9 cellular contexts compared by ENCODE assay signal in the genomic region with DNA sequence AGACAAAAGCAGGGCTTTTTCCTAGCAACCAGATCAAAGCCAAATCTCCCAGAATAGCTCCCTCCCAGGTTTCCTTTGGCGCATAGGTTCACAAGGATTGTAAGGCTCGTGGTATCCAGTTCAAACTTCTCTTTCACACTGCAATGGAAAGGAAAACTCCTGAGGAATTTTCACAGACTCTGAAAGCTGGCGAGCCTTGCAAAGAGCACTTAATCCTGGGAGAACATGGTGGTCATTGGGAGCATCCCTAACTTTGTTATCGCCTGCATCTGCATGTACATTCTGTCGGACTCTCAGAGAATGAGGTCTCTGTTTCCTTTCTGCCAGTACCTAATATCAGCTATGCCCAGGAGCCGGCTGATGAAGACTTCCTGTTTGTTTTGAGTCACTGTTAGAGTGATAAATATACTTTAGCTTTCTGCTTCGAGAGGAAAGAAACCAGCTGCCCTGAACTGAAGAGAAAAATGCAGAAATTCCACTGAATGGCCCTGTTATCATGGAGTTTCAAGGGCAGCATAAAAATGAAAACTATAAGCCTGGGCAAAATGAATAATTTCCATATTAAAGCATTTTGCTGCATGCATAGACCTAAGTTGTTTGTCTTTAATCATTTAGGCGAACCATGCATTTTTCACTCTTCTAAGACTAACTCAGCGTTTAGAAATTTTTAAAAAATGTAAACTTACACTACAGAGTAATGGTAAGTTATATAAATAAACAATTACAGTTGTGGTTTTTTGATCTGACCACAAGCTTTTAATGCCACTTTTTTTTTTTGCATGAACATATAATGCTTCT.
DNase-seq lines count a peak whose midpoint lies in the region; ATAC-seq and TF ChIP-seq lines count a peak whose summit lies in the region.
"Had no signal": no experiment of that assay in that cellular context is flagged by ENCODE, and none has a peak within 500 bp of the region (broad histone marks: within the 10 kb centered on the region; RNA-seq: fewer than 3 reads in every experiment).

No MANE protein-coding gene starts in this region.

- peak; percentile 62 to 80 for DNase-seq in NCI-H526 (lab: John Stamatoyannopoulos, UW)
- DNase-seq in dorsolateral prefrontal cortex = no peak
- peak; percentile 34 for DNase-seq in non-pigmented ciliary epithelial cell (ENCODE audit: low read depth)
- DNase-seq in stimulated activated CD4-positive, alpha-beta T cell treated with anti-CD3 and anti-CD28 coated beads, Interleukin-12 subunit alpha, Interleukin-12 subunit beta, amount 100 ng/mL, for 4 hours = no peak
- no peak for DNase-seq in tibial nerve (ENCODE audit: low spot score in 2 of 2)
- DNase-seq in activated T-cell treated with anti-CD3 and anti-CD28 coated beads, Interleukin-2, amount 50 U/mL, for 48 hours = no peak

- intact Hi-C loops in dorsolateral prefrontal cortex (cut with DNase I) = no loop called here

- TF ChIP-seq POLR2A in tibial nerve (IDR thresholded peaks at IDR 0.05) = no peak

- H3K27ac ChIP-seq in dorsolateral prefrontal cortex = peak overlapping the region in 22 of 59 donors; percentile 6 to 67 (median 36)
- H3K27ac ChIP-seq in tibial nerve = peak overlapping the region in 2 of 4 donors; percentile 11 to 57
- H3K27ac ChIP-seq: parathyroid adenoma had no signal

- H3K27me3 ChIP-seq in dorsolateral prefrontal cortex (no peaks in the 10 kb centered on the region), tibial nerve (no peaks in the 10 kb centered on the region)

- WGBS in tibial nerve, 2 donors = 33% methylated on average over 9 of the region's 9 CpGs

- no peak for TF ChIP-seq EP300 in tibial nerve (IDR thresholded peaks at IDR 0.05)

- H3K36me3 ChIP-seq in tibial nerve = no peaks in the 10 kb centered on the region

- peaks cover 0 to 15% (median 6%) of the 10 kb centered on the region in 4 donors for H3K4me1 ChIP-seq in tibial nerve
- H3K4me1 ChIP-seq: parathyroid adenoma had no signal

- TF ChIP-seq CTCF in dorsolateral prefrontal cortex (IDR thresholded peaks at IDR 0.05 in 54 of 56, conservative IDR thresholded peaks at IDR 0.05 in 2 of 56; ENCODE audit: low read depth in 1 of 56, partially characterized antibody in 56 of 56) (no peak), tibial nerve (IDR thresholded peaks at IDR 0.05) (no peak)

- no peaks in the 10 kb centered on the region for H3K9me3 ChIP-seq in tibial nerve

- H3K4me3 ChIP-seq in dorsolateral prefrontal cortex (peak overlapping the region in 30 of 59 donors; percentile 1 to 43 (median 30)), tibial nerve (no peak overlapping the region)

- ATAC-seq in GM18868 (IDR thresholded peaks at IDR 0.05; ENCODE audit: unreplicated experiment) (peak; percentile 98), HG02840 (IDR thresholded peaks at IDR 0.05; ENCODE audit: low FRiP score, unreplicated experiment) (peak; percentile 80)

Comparison
In these comparisons a context has a peak if more than half of its experiments do, and no peak if none do; other contexts are left out.
1. DNase-seq: peak in NCI-H526 (2 of 2) and non-pigmented ciliary epithelial cell (single experiment); none in dorsolateral prefrontal cortex (0 of 10), stimulated activated CD4-positive, alpha-beta T cell treated with anti-CD3 and anti-CD28 coated beads, Interleukin-12 subunit alpha, Interleukin-12 subunit beta, amount 100 ng/mL, for 4 hours (single experiment), tibial nerve (0 of 2) and activated T-cell treated with anti-CD3 and anti-CD28 coated beads, Interleukin-2, amount 50 U/mL, for 48 hours (0 of 2).
2. H3K4me3 ChIP-seq: peak in dorsolateral prefrontal cortex (30 of 59); none in tibial nerve (0 of 4).